8 cellular contexts compared by ENCODE assay signal in genomic region chr2:130355578-130356431, GRCh38. TPM values are rescaled to one million over a fixed set of nuclear protein-coding genes. Genes with fewer than 3 reads are reported as not detected.
A peak's percentile ranks its signal among the peaks of the same experiment; 100 is the strongest.
DNase-seq lines count a peak whose midpoint lies in the region; ATAC-seq and TF ChIP-seq lines count a peak whose summit lies in the region.

Gene PTPN18, plus strand, starts transcription at chr2:130356056. Its CDS starts 52 bp downstream, at chr2:130356108.

- intact Hi-C loops in stomach (cut with DNase I; ENCODE audit: low total_unique reads) = no loop called here

- ATAC-seq in GM19438 (IDR thresholded peaks at IDR 0.05; ENCODE audit: low read depth, unreplicated experiment) = peak; percentile 87
- peak; percentile 91 for ATAC-seq in HG03520 (IDR thresholded peaks at IDR 0.05; ENCODE audit: unreplicated experiment)

- H3K27ac ChIP-seq in esophagus (ENCODE audit: low read depth in 2 of 2, low read length in 1 of 2) (peak within 1 kb of the TSS; percentile 72 to 80), stomach (peak within 1 kb of the TSS; percentile 84 to 91 (median 88))

- H3K36me3 ChIP-seq in NT2/D1 (ENCODE audit: insufficient read depth, insufficient read length, low read length) (peaks cover 12% of the 10 kb centered on the region), esophagus (ENCODE audit: control insufficient read depth in 2 of 2, insufficient read depth in 2 of 2, low read length in 1 of 2) (peaks cover 0 to 4% of the 10 kb centered on the region in 2 donors), stomach (peaks cover 0 to 7% (median 3%) of the 10 kb centered on the region in 4 donors)

- TF ChIP-seq EP300 in stomach (IDR thresholded peaks at IDR 0.05) = no peak

- H3K27me3 ChIP-seq in NT2/D1 (ENCODE audit: insufficient read depth, insufficient read length) (peaks cover 42% of the 10 kb centered on the region), esophagus (ENCODE audit: control insufficient read depth in 1 of 2, insufficient read depth in 2 of 2, low read length in 2 of 2) (no peaks in the 10 kb centered on the region), stomach (no peaks in the 10 kb centered on the region)

- peaks cover 2% of the 10 kb centered on the region for H3K4me1 ChIP-seq in NT2/D1 (ENCODE audit: insufficient read depth, insufficient read length)
- H3K4me1 ChIP-seq in esophagus (ENCODE audit: control insufficient read depth in 2 of 2, insufficient read depth in 2 of 2, low read length in 1 of 2) = no peaks in the 10 kb centered on the region
- peaks cover 14 to 44% (median 35%) of the 10 kb centered on the region in 4 donors for H3K4me1 ChIP-seq in stomach

- H3K4me3 ChIP-seq in NT2/D1 (ENCODE audit: insufficient read length, low read depth) (peak within 1 kb of the TSS; percentile 74), esophagus (ENCODE audit: low read depth in 1 of 2, low read length in 2 of 2) (peak within 1 kb of the TSS; percentile 80 to 83), stomach (peak within 1 kb of the TSS; percentile 71 to 87 (median 80))

- WGBS in esophagus, 2 donors = 0% methylated on average over 69 to 107 of the region's 107 CpGs
- 0 to 1% (median 0%) methylated on average over 11 to 107 of the region's 107 CpGs for WGBS in stomach, 5 donors

- no peak for TF ChIP-seq POLR2A in stomach (IDR thresholded peaks at IDR 0.05)

- H3K9ac ChIP-seq in NT2/D1 (ENCODE audit: insufficient read length, low read depth) = peak within 1 kb of the TSS; percentile 77

- H3K9me3 ChIP-seq in NT2/D1 (ENCODE audit: insufficient read depth, low read length) (no peaks in the 10 kb centered on the region; the same call in 1 of the 2 replicates), esophagus (ENCODE audit: control insufficient read depth in 2 of 2, insufficient read depth in 1 of 2, low read depth in 1 of 2, low read length in 1 of 2) (no peaks in the 10 kb centered on the region), stomach (no peaks in the 10 kb centered on the region)

- TF ChIP-seq CTCF in stomach (IDR thresholded peaks at IDR 0.05) = peak in 5 of 7 experiments; percentile 15 to 66 (median 30)

- DNase-seq in D341Med (ENCODE audit: low spot score) (peak; percentile 91), NT2/D1 (ENCODE audit: low read depth, low spot score) (no peak), mucosa of gallbladder (ENCODE audit: low spot score) (peak; percentile 90), stomach (peak; percentile 94)
- DNase-seq in activated T-cell treated with anti-CD3 and anti-CD28 coated beads, Interleukin-2, amount 50 U/mL, for 1 hour = peak; percentile 67

RNA-seq across cellular contexts. Expression of gene PTPN18, which starts in this region (rescaled TPM):
- polyA plus RNA-seq in esophagus (10 to 100 TPM; 20.5 to 32.5 TPM), stomach (10 to 100 TPM; 37.0 to 54.3 (median 42.8) TPM)
- total RNA-seq in mucosa of gallbladder (126 TPM), stomach (100 to 1,000 TPM in 2 of 5 donors, 10 to 100 TPM in 3; 38.6 to 177 (median 92.6) TPM)
